12 cellular contexts compared by ENCODE assay signal in the genomic region with DNA sequence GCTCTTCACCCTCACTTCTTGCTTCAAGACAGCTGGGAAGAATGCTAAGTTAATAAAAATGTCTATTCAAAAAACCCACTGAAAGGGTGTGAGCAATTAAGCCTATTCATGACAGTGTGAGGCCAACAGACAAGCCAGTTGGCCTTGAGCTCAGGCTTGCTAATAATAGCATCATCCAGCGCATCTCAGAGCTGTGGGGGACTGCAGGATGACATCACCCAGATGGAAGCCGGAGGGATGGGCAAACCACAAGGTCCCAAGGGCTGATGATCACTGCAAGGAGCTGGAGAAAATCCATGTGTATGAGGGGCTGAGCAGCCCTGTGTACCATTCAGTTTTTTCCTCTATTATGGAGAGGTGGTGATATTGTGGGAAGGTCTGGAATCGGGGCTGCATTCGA.
A peak's percentile ranks its signal among the peaks of the same experiment; 100 is the strongest.
DNase-seq lines count a peak whose midpoint lies in the region; ATAC-seq, FAIRE-seq and TF ChIP-seq lines count a peak whose summit lies in the region.
"Had no signal": no experiment of that assay in that cellular context is flagged by ENCODE, and none has a peak within 500 bp of the region (broad histone marks: within the 10 kb centered on the region; RNA-seq: fewer than 3 reads in every experiment).

No MANE protein-coding gene starts in this region.

- no peak overlapping the region for H3K27ac Mint-ChIP-seq in activated CD8-positive, alpha-beta memory T cell treated with anti-CD3 and anti-CD28 coated beads, Interleukin-2, amount 10 ng/mL, durations not matched to agents 7 days and 5 days

- no peak for TF ChIP-seq POLR2A in GM18505 (IDR thresholded peaks at IDR 0.05; ENCODE audit: borderline replicate concordance, extremely low read depth, insufficient read depth, insufficient read length)

- H3K4me1 Mint-ChIP-seq in activated CD8-positive, alpha-beta memory T cell treated with anti-CD3 and anti-CD28 coated beads, Interleukin-2, amount 10 ng/mL, durations not matched to agents 7 days and 5 days = no peaks in the 10 kb centered on the region

- H3K9ac ChIP-seq in NT2/D1 (ENCODE audit: insufficient read length, low read depth) = no peak overlapping the region

- no peaks in the 10 kb centered on the region for H3K36me3 Mint-ChIP-seq in activated CD8-positive, alpha-beta memory T cell treated with anti-CD3 and anti-CD28 coated beads, Interleukin-2, amount 10 ng/mL, durations not matched to agents 7 days and 5 days

- CTCF ChIA-PET in activated CD8-positive, alpha-beta memory T cell treated with anti-CD3 and anti-CD28 coated beads, Interleukin-2, amount 10 ng/mL, durations not matched to agents 7 days and 5 days (lab: Charles Lee) = no interaction called here

- DNase-seq in AG09309 (ENCODE audit: low read depth) = peak; percentile 90
- DNase-seq in NT2/D1 (ENCODE audit: low read depth, low spot score) = peak; percentile 32
- DNase-seq in epithelial cell of prostate (ENCODE audit: low read depth, low spot score) = peak; percentile 37
- DNase-seq in myocyte (ENCODE audit: low read depth) = peak; percentile 100
- DNase-seq in activated CD8-positive, alpha-beta memory T cell treated with anti-CD3 and anti-CD28 coated beads, Interleukin-2, amount 10 ng/mL, durations not matched to agents 7 days and 5 days = no peak
- DNase-seq in small intestine = no peak
- DNase-seq in GM13976 (ENCODE audit: low spot score) = no peak
- DNase-seq: activated naive CD4-positive, alpha-beta T cell; COR-L47; NCI-H2081 treated with DMSO at 0.1 percent for 48 hours had no signal

- H3K4me3 ChIP-seq in AG09309 (ENCODE audit: control insufficient read depth, low read depth, low read length) (no peak overlapping the region), NT2/D1 (ENCODE audit: insufficient read length, low read depth) (no peak overlapping the region), small intestine (ENCODE audit: low read depth in 1 of 2, low read length in 2 of 2) (no peak overlapping the region)

- H3K36me3 ChIP-seq in NT2/D1 (ENCODE audit: insufficient read depth, insufficient read length, low read length) (no peaks in the 10 kb centered on the region), small intestine (ENCODE audit: control insufficient read depth in 2 of 2, insufficient read depth in 2 of 2, low read length in 2 of 2) (no peaks in the 10 kb centered on the region)

- H3K27me3 Mint-ChIP-seq in activated CD8-positive, alpha-beta memory T cell treated with anti-CD3 and anti-CD28 coated beads, Interleukin-2, amount 10 ng/mL, durations not matched to agents 7 days and 5 days = no peaks in the 10 kb centered on the region

- H3K4me1 ChIP-seq in NT2/D1 (ENCODE audit: insufficient read depth, insufficient read length) = peaks cover 6% of the 10 kb centered on the region
- H3K4me1 ChIP-seq in small intestine (ENCODE audit: control insufficient read depth in 2 of 2, insufficient read depth in 1 of 2, low read depth in 1 of 2, low read length in 1 of 2) = no peaks in the 10 kb centered on the region

- in situ Hi-C loops in GM13976 (cut with MboI; ENCODE audit: low sequenced_read_pairs, unreplicated experiment) = no loop called here

- 65 to 81% (median 66%) methylated on average over 4 of the region's 4 CpGs for WGBS in small intestine, 3 donors

- ATAC-seq in activated CD8-positive, alpha-beta memory T cell treated with anti-CD3 and anti-CD28 coated beads, Interleukin-2, amount 10 ng/mL, durations not matched to agents 7 days and 5 days = no peak
- ATAC-seq in GM18505 (IDR thresholded peaks at IDR 0.05; ENCODE audit: unreplicated experiment) = no peak

- peaks cover 9% of the 10 kb centered on the region for H3K9me3 Mint-ChIP-seq in activated CD8-positive, alpha-beta memory T cell treated with anti-CD3 and anti-CD28 coated beads, Interleukin-2, amount 10 ng/mL, durations not matched to agents 7 days and 5 days (ENCODE audit: low read depth)

- no peak overlapping the region for H3K4me3 Mint-ChIP-seq in activated CD8-positive, alpha-beta memory T cell treated with anti-CD3 and anti-CD28 coated beads, Interleukin-2, amount 10 ng/mL, durations not matched to agents 7 days and 5 days

- H3K27me3 ChIP-seq in NT2/D1 (ENCODE audit: insufficient read depth, insufficient read length) (no peaks in the 10 kb centered on the region), small intestine (ENCODE audit: control insufficient read depth in 2 of 2, insufficient read depth in 2 of 2, low read length in 2 of 2) (no peaks in the 10 kb centered on the region)

- FAIRE-seq in small intestine (lab: Jason Lieb, UNC) = no peak
- FAIRE-seq: TTC549 had no signal

- H3K27ac ChIP-seq in epithelial cell of prostate (no peak overlapping the region), small intestine (ENCODE audit: low read depth in 1 of 2, low read length in 1 of 2) (no peak overlapping the region)

- TF ChIP-seq CTCF in AG09309 (IDR thresholded peaks at IDR 0.05; ENCODE audit: control insufficient read depth, insufficient read depth, low read depth, low read length, missing control alignments) = no peak
- no peak for TF ChIP-seq CTCF in GM13976 (IDR thresholded peaks at IDR 0.05; ENCODE audit: borderline replicate concordance, control extremely low read depth, extremely low read depth, insufficient read depth, missing control alignments)

- H3K9me3 ChIP-seq in NT2/D1 (ENCODE audit: insufficient read depth, low read length) (0 out of 2 replicates have a peak, but pooled peaks cover 4% of the 10 kb centered on the region), small intestine (ENCODE audit: control insufficient read depth, low read depth) (no peaks in the 10 kb centered on the region)

Comparison
In these comparisons a context has a peak if more than half of its experiments do, and no peak if none do; other contexts are left out.
1. DNase-seq: peak in AG09309 (single experiment), NT2/D1 (single experiment), epithelial cell of prostate (single experiment) and myocyte (single experiment); none in activated CD8-positive, alpha-beta memory T cell treated with anti-CD3 and anti-CD28 coated beads, Interleukin-2, amount 10 ng/mL, durations not matched to agents 7 days and 5 days (single experiment), small intestine (single experiment) and GM13976 (single experiment).